1 cellular context compared by ENCODE assay signal in the genomic region with DNA sequence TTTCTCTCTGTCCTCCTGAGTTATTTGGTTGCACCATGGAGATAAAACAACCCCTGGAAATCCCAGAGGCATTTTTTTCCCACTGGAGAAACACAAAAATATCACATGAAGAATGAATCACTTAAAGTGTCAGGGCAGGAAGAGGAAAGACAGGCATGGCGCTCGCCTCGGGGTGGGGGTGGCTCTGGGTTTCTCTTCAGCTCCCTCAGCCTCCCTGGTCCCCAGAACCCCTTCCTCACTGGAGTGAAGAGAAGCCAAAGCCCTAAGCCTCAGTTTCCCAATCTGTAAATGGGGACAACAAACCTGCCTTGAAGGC.
A peak's percentile ranks its signal among the peaks of the same experiment; 100 is the strongest.
TF ChIP-seq lines count a peak whose summit lies in the region.

No MANE protein-coding gene starts in this region.

TF ChIP-seq in IMR-90, 13 proteins besides CTCF, POLR2A, EP300 and RAD21:
- TF ChIP-seq MXI1 (IDR thresholded peaks at IDR 0.05; ENCODE audit: borderline replicate concordance, low read depth, low read length) (no peak), RFX5 (IDR thresholded peaks at IDR 0.05; ENCODE audit: low read depth, low read length) (no peak), MAFK (IDR thresholded peaks at IDR 0.05; ENCODE audit: low read depth, low read length) (no peak), CEBPB (IDR thresholded peaks at IDR 0.05; ENCODE audit: low read depth, low read length) (0 out of 2 replicates have a peak, but pooled peaks have one; percentile 11), CHD1 (IDR thresholded peaks at IDR 0.05; ENCODE audit: low read depth, low read length) (no peak), BHLHE40 (IDR thresholded peaks at IDR 0.05; ENCODE audit: low read depth, low read length) (no peak), NFE2L2 (IDR thresholded peaks at IDR 0.05; ENCODE audit: low read depth, low read length) (no peak), RCOR1 (IDR thresholded peaks at IDR 0.05; ENCODE audit: insufficient replicate concordance, low read length) (no peak), FOS (IDR thresholded peaks at IDR 0.05; ENCODE audit: low read depth, low read length) (peak; percentile 34; the same call in 1 of the 2 replicates), SMC3 (IDR thresholded peaks at IDR 0.05; ENCODE audit: low read depth, low read length) (0 out of 2 replicates have a peak, but pooled peaks have one; percentile 6), MAZ (IDR thresholded peaks at IDR 0.05; ENCODE audit: borderline replicate concordance, low read depth, low read length) (peak; percentile 27; the same call in 1 of the 2 replicates)
- TF ChIP-seq, protein P1, sequence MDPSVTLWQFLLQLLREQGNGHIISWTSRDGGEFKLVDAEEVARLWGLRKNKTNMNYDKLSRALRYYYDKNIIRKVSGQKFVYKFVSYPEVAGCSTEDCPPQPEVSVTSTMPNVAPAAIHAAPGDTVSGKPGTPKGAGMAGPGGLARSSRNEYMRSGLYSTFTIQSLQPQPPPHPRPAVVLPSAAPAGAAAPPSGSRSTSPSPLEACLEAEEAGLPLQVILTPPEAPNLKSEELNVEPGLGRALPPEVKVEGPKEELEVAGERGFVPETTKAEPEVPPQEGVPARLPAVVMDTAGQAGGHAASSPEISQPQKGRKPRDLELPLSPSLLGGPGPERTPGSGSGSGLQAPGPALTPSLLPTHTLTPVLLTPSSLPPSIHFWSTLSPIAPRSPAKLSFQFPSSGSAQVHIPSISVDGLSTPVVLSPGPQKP (IDR thresholded peaks at IDR 0.05; ENCODE audit: borderline replicate concordance, low read depth, low read length) = no peak
- TF ChIP-seq, protein P2, sequence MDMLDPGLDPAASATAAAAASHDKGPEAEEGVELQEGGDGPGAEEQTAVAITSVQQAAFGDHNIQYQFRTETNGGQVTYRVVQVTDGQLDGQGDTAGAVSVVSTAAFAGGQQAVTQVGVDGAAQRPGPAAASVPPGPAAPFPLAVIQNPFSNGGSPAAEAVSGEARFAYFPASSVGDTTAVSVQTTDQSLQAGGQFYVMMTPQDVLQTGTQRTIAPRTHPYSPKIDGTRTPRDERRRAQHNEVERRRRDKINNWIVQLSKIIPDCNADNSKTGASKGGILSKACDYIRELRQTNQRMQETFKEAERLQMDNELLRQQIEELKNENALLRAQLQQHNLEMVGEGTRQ (IDR thresholded peaks at IDR 0.05; ENCODE audit: low read depth, low read length) = no peak
